8 cellular contexts compared by ENCODE assay signal in the genomic region with DNA sequence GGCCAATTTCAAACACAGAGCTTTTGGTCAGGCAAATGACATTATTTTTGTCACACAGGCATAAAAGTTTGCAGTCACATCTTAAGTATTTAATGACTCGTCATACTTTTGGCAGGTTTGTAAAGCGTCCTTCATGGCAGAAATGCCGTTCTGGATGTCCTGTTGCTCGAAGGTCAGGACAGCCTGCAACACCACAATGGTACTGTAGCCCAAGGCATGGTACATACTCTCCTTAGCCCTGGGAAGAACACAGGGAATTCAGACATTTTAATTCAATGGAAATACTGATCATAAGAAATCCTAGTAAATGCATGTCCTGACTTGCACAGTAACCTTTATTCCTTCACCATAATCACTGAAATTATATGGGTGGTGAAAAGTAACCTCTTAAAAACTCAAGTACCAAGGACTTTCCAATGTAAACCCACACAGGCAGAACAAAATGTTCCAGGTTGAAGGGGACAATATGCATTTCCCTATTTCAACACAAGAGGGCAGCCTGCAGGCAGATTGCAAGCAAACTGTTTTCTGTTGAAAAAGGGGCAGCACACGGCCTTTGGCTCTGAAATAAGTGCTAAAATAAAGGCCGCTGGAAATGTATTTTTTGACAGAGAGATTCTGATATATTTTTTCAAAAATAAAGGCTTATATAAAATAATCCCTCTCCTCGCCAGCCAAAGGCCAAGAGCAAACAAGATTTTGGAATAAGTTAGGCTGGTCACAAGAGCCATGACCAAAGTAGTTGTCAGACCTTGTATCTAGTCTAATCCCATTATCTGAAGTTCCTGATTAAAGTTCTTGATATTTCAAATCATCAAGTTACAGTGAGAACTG.
DNase-seq lines count a peak whose midpoint lies in the region; ATAC-seq and TF ChIP-seq lines count a peak whose summit lies in the region.

No MANE protein-coding gene starts in this region.

- H3K9me3 Mint-ChIP-seq in CD4-positive, alpha-beta memory T cell = peaks cover 0 to 2% (median 0%) of the 10 kb centered on the region in 8 donors
- peaks cover under 1% of the 10 kb centered on the region for H3K9me3 Mint-ChIP-seq in type B pancreatic cell

- TF ChIP-seq CTCF in OCI-LY3 (IDR thresholded peaks at IDR 0.05; ENCODE audit: low read depth, low read length) (peak; percentile 88), type B pancreatic cell (conservative IDR thresholded peaks at IDR 0.05) (peak; percentile 94)

- intact Hi-C loops in CD4-positive, alpha-beta memory T cell (cut with micrococcal nuclease) = loop anchor here (1.0 kb wide), 4 partner anchors 100 to 395 kb away; no protein-coding TSS in a partner anchor

- no peaks in the 10 kb centered on the region for H3K4me1 ChIP-seq in CD4-positive, alpha-beta memory T cell (ENCODE audit: insufficient read depth, low read length)
- no peaks in the 10 kb centered on the region for H3K4me1 ChIP-seq in OCI-LY3 (ENCODE audit: low read length)

- no peaks in the 10 kb centered on the region for H3K27me3 Mint-ChIP-seq in CD4-positive, alpha-beta memory T cell
- no peaks in the 10 kb centered on the region for H3K27me3 Mint-ChIP-seq in type B pancreatic cell

- H2AFZ ChIP-seq in OCI-LY3 (ENCODE audit: low read depth, low read length) = no peak overlapping the region

- peaks cover 34 to 48% of the 10 kb centered on the region in 2 donors for H3K36me3 Mint-ChIP-seq in CD4-positive, alpha-beta memory T cell
- H3K36me3 Mint-ChIP-seq in type B pancreatic cell = peaks cover 3% of the 10 kb centered on the region

- CTCF ChIA-PET in CD4-positive, alpha-beta memory T cell (lab: Charles Lee; ENCODE audit: partially characterized antibody) = interaction anchor here (0.6 to 5.7 kb wide), 26 partner anchors 8 to 396 kb away, joined by 3 to 70 read pairs (median 4); partner anchors contain the start of genes SNAPC3 and TTC39B

- no peak overlapping the region for H3K4me3 Mint-ChIP-seq in CD4-positive, alpha-beta memory T cell
- H3K4me3 Mint-ChIP-seq in type B pancreatic cell = no peak overlapping the region

- H3K79me2 ChIP-seq in OCI-LY3 (ENCODE audit: low read length) = no peaks in the 10 kb centered on the region

- peak; percentile 46 to 63 (median 59) for DNase-seq in CD4-positive, alpha-beta memory T cell
- DNase-seq in HS-5 (ENCODE audit: low read depth) (peak; percentile 34), activated T-helper 1 cell treated with Interleukin-2 at 50 U/mL for 16 hours (ENCODE audit: low read depth) (peak; percentile 20), fibroblast of the conjunctiva (ENCODE audit: low read depth) (peak; percentile 67), nucleus accumbens (lab: John Stamatoyannopoulos, UW) (peak in 37 of 56 donors; percentile 1 to 72 (median 22)), type B pancreatic cell (ENCODE audit: extremely low spot score, unreplicated experiment) (no peak)

- no peak overlapping the region for H3K9ac ChIP-seq in OCI-LY3 (ENCODE audit: low read length)

- H3K9me3 ChIP-seq in CD4-positive, alpha-beta memory T cell (ENCODE audit: control insufficient read depth in 1 of 2, low read length in 2 of 2) = no peaks in the 10 kb centered on the region
- H3K9me3 ChIP-seq in OCI-LY3 (ENCODE audit: insufficient read depth, low read length) = no peaks in the 10 kb centered on the region

- peak overlapping the region; percentile 12; the same call in 1 of the 2 replicates for H3K4me2 ChIP-seq in OCI-LY3 (ENCODE audit: low read length)

- peaks cover 5% of the 10 kb centered on the region for H3K36me3 ChIP-seq in CD4-positive, alpha-beta memory T cell (ENCODE audit: insufficient read depth, low read length)
- no peaks in the 10 kb centered on the region for H3K36me3 ChIP-seq in OCI-LY3 (replicated peaks; ENCODE audit: low read depth, low read length)

- no peaks in the 10 kb centered on the region for H4K20me1 ChIP-seq in OCI-LY3 (ENCODE audit: insufficient read depth, low read length)

- no peaks in the 10 kb centered on the region for H3K27me3 ChIP-seq in CD4-positive, alpha-beta memory T cell (ENCODE audit: insufficient read depth, low read length)
- peaks cover 10% of the 10 kb centered on the region; the same call in 1 of the 2 replicates for H3K27me3 ChIP-seq in OCI-LY3 (ENCODE audit: low read depth, low read length)

- H3K4me3 ChIP-seq in CD4-positive, alpha-beta memory T cell (ENCODE audit: low read length in 2 of 2) = no peak overlapping the region
- H3K4me3 ChIP-seq in OCI-LY3 (ENCODE audit: low read length) = no peak overlapping the region

- peak; percentile 90 for ATAC-seq in GM19351 (IDR thresholded peaks at IDR 0.05; ENCODE audit: unreplicated experiment)

- peaks cover 4 to 10% (median 5%) of the 10 kb centered on the region in 4 donors for H3K4me1 Mint-ChIP-seq in CD4-positive, alpha-beta memory T cell
- H3K4me1 Mint-ChIP-seq in type B pancreatic cell (ENCODE audit: unreplicated experiment) = peaks cover 11% of the 10 kb centered on the region

- no peak overlapping the region for H3K27ac ChIP-seq in CD4-positive, alpha-beta memory T cell (ENCODE audit: low read depth, low read length)
- H3K27ac ChIP-seq in OCI-LY3 (ENCODE audit: low read length) = no peak overlapping the region

- POLR2A ChIA-PET in CD4-positive, alpha-beta memory T cell (lab: Charles Lee; ENCODE audit: partially characterized antibody) = no interaction called here

- peak overlapping the region in 1 of 7 donors; percentile 48 for H3K27ac Mint-ChIP-seq in CD4-positive, alpha-beta memory T cell
- no peak overlapping the region for H3K27ac Mint-ChIP-seq in type B pancreatic cell
